Comparison of ENCODE assay signal across 14 cellular contexts in the genomic region with DNA sequence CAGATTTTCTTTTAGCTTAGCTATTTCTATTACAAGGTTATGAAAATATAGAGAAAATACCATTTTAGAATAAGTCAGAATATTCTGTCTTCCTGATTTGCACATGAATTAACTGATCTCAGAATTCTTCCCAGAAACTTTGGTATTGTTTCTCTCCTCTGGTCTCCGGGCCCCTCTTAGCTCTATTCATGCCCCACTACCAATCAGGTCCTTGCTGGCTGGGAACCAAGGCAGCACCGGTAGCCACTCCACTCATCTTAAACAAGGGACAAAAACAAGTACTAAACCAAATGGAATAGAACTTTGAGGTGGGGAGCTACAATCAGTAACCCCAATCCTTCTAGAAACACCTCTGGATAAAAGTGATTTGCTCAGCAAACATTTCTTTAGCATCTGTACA.
A peak's percentile ranks its signal among the peaks of the same experiment; 100 is the strongest.
DNase-seq lines count a peak whose midpoint lies in the region; ATAC-seq, FAIRE-seq and TF ChIP-seq lines count a peak whose summit lies in the region.
"Had no signal": no experiment of that assay in that cellular context is flagged by ENCODE, and none has a peak within 500 bp of the region (broad histone marks: within the 10 kb centered on the region; RNA-seq: fewer than 3 reads in every experiment).

No MANE protein-coding gene starts in this region.

- H3K9me3 Mint-ChIP-seq in nephron (peaks cover 5% of the 10 kb centered on the region), mesothelial cell of epicardium (peaks cover 8% of the 10 kb centered on the region)

- H3K27me3 ChIP-seq in HepG2 (ENCODE audit: control insufficient read depth in 1 of 2, insufficient read depth in 2 of 2, low read length in 2 of 2) (no peaks in the 10 kb centered on the region), right lobe of liver (peaks cover 0 to 8% of the 10 kb centered on the region in 2 donors), OCI-LY3 (ENCODE audit: low read depth, low read length) (no peaks in the 10 kb centered on the region)
- H3K27me3 ChIP-seq: BE2C had no signal

- TF ChIP-seq EP300 in HepG2 (IDR thresholded peaks at IDR 0.05; ENCODE audit: low read depth in 2 of 2, low read length in 2 of 2) = no peak
- TF ChIP-seq EP300 in HepG2 (CRISPR knock-in tag; IDR thresholded peaks at IDR 0.05; ENCODE audit: borderline replicate concordance) = no peak

- H3K4me3 ChIP-seq in HepG2 (replicated peaks in 1 of 3; ENCODE audit: insufficient read depth in 1 of 3, low read depth in 2 of 3, low read length in 3 of 3) (no peak overlapping the region), right lobe of liver (no peak overlapping the region), OCI-LY3 (ENCODE audit: low read length) (no peak overlapping the region)

- ATAC-seq in HepG2 (no peak), right lobe of liver (no peak), HG03175 (IDR thresholded peaks at IDR 0.05; ENCODE audit: unreplicated experiment) (no peak)

- H3K4me3 Mint-ChIP-seq in nephron = no peak overlapping the region
- H3K4me3 Mint-ChIP-seq in mesothelial cell of epicardium = no peak overlapping the region
- H3K4me3 Mint-ChIP-seq: CD4-positive, CD25-positive, alpha-beta regulatory T cell; CD8-positive, alpha-beta memory T cell had no signal

- BruUV-seq in HepG2 (replicated peaks; lab: Mats Ljungman, UMichigan) = no TSS peak

- H3K36me3 Mint-ChIP-seq in nephron (ENCODE audit: low read depth) (peaks cover 42% of the 10 kb centered on the region), mesothelial cell of epicardium (peaks cover 17% of the 10 kb centered on the region)
- H3K36me3 Mint-ChIP-seq: CD4-positive, CD25-positive, alpha-beta regulatory T cell had no signal

- in situ Hi-C loops in HepG2 (cut with HindIII; ENCODE audit: extremely low pct_ligation_motif_present, low pct_unique_long_range_greater_than_20kb) = no loop called here

- TF ChIP-seq CTCF in HepG2 (CRISPR knock-in tag; IDR thresholded peaks at IDR 0.05) (no peak), right lobe of liver (IDR thresholded peaks at IDR 0.05) (no peak), OCI-LY3 (IDR thresholded peaks at IDR 0.05; ENCODE audit: low read depth, low read length) (no peak), nephron (IDR thresholded peaks at IDR 0.05; ENCODE audit: unreplicated experiment in 3 of 3) (no peak), mesothelial cell of epicardium (IDR thresholded peaks at IDR 0.05; ENCODE audit: unreplicated experiment) (no peak)

- CTCF ChIA-PET in HepG2 (lab: Yijun Ruan, JAX; ENCODE audit: low intra/inter-chr PET ratio, low total read pairs) = no interaction called here

- no peak for FAIRE-seq in HepG2 (lab: Jason Lieb, UNC)

- H3K9ac ChIP-seq in HepG2 (ENCODE audit: insufficient read depth, low read depth, low read length) (no peak overlapping the region), OCI-LY3 (ENCODE audit: low read length) (no peak overlapping the region)

- H2AFZ ChIP-seq in HepG2 (ENCODE audit: low read length) = no peak overlapping the region
- peak overlapping the region; percentile 93; the same call in 1 of the 2 replicates for H2AFZ ChIP-seq in OCI-LY3 (ENCODE audit: low read depth, low read length)

- H3K4me1 ChIP-seq in HepG2 (ENCODE audit: insufficient read depth, low read length) = peaks cover 65% of the 10 kb centered on the region
- H3K4me1 ChIP-seq in right lobe of liver = no peaks in the 10 kb centered on the region
- H3K4me1 ChIP-seq in OCI-LY3 (ENCODE audit: low read length) = peaks cover 35% of the 10 kb centered on the region
- H3K4me1 ChIP-seq: BE2C had no signal

- H3K27me3 Mint-ChIP-seq in nephron (ENCODE audit: low read depth) = no peaks in the 10 kb centered on the region
- no peaks in the 10 kb centered on the region for H3K27me3 Mint-ChIP-seq in mesothelial cell of epicardium (ENCODE audit: low read depth)
- H3K27me3 Mint-ChIP-seq: CD4-positive, CD25-positive, alpha-beta regulatory T cell had no signal

- intact Hi-C loops in HepG2 (cut with micrococcal nuclease; ENCODE audit: unreplicated experiment) = no loop called here
- intact Hi-C loops in right lobe of liver (cut with DNase I) = loop anchor here in 1 of 2 donors (5.0 kb wide), 1 partner anchor 129 kb away; no protein-coding TSS in a partner anchor

- TF ChIP-seq POLR2A in HepG2 (IDR thresholded peaks at IDR 0.05; ENCODE audit: insufficient read depth in 1 of 2, low read depth in 2 of 2, low read length in 2 of 2) = no peak
- no peak for TF ChIP-seq POLR2A in right lobe of liver (IDR thresholded peaks at IDR 0.05)

- H3K9me3 ChIP-seq in HepG2 (ENCODE audit: low read length) (no peaks in the 10 kb centered on the region), right lobe of liver (no peaks in the 10 kb centered on the region), OCI-LY3 (ENCODE audit: insufficient read depth, low read length) (no peaks in the 10 kb centered on the region)
- H3K9me3 ChIP-seq: BE2C, Caco-2 had no signal

- peaks cover 87% of the 10 kb centered on the region for H4K20me1 ChIP-seq in HepG2 (ENCODE audit: insufficient read depth, low read length)
- H4K20me1 ChIP-seq in OCI-LY3 (ENCODE audit: insufficient read depth, low read length) = no peaks in the 10 kb centered on the region

- TF ChIP-seq RAD21 in HepG2 (CRISPR knock-in tag; IDR thresholded peaks at IDR 0.05) = no peak

- no peak for DNase-seq in HepG2 (ENCODE audit: low spot score)
- no peak for DNase-seq in right lobe of liver
- no peak for DNase-seq in mesothelial cell of epicardium (ENCODE audit: low spot score in 2 of 2, unreplicated experiment in 2 of 2)
- no peak for DNase-seq in COR-L47 (lab: John Stamatoyannopoulos, UW)
- DNase-seq: DMS79, GF-D8, GOT3 had no signal

- H3K27ac Mint-ChIP-seq in nephron = peak overlapping the region; percentile 51 to 96 (median 96)
- no peak overlapping the region for H3K27ac Mint-ChIP-seq in mesothelial cell of epicardium
- H3K27ac Mint-ChIP-seq: CD4-positive, CD25-positive, alpha-beta regulatory T cell had no signal

- H3K79me2 ChIP-seq in HepG2 (ENCODE audit: insufficient read depth, low read length) = peaks cover 80% of the 10 kb centered on the region
- no peaks in the 10 kb centered on the region for H3K79me2 ChIP-seq in OCI-LY3 (ENCODE audit: low read length)

- no peak overlapping the region for H3K27ac ChIP-seq in HepG2 (ENCODE audit: extremely low read length, insufficient read depth, low read length)
- H3K27ac ChIP-seq in right lobe of liver = no peak overlapping the region
- no peak overlapping the region for H3K27ac ChIP-seq in OCI-LY3 (ENCODE audit: low read length)

- 82% methylated on average over 2 of the region's 2 CpGs for WGBS in HepG2 (ENCODE audit: low lambda C conversion rate)
- WGBS in right lobe of liver (ENCODE audit: insufficient coverage, low coverage, low lambda C conversion rate, missing lambda C conversion rate) = 61% methylated on average over 2 of the region's 2 CpGs

- H3K4me1 Mint-ChIP-seq in nephron = peaks cover 42% of the 10 kb centered on the region
- peaks cover 36% of the 10 kb centered on the region for H3K4me1 Mint-ChIP-seq in mesothelial cell of epicardium

- POLR2A ChIA-PET in HepG2 (lab: Yijun Ruan, JAX) = interaction anchor here (1.3 kb wide), 1 partner anchor 9 kb away, joined by 3 read pairs; no protein-coding TSS in a partner anchor

- H3K36me3 ChIP-seq in HepG2 (replicated peaks in 1 of 2; ENCODE audit: control insufficient read depth in 1 of 2, insufficient read depth in 2 of 2, low read length in 2 of 2) (peaks cover 5 to 39% of the 10 kb centered on the region in 2 experiments), right lobe of liver (no peaks in the 10 kb centered on the region), OCI-LY3 (replicated peaks; ENCODE audit: low read depth, low read length) (no peaks in the 10 kb centered on the region)
- H3K36me3 ChIP-seq: BE2C had no signal

- H3K4me2 ChIP-seq in HepG2 (ENCODE audit: low read depth, low read length) (no peak overlapping the region), OCI-LY3 (ENCODE audit: low read length) (peak overlapping the region; percentile 73)

TF ChIP-seq in HepG2, 621 proteins besides CTCF, POLR2A, EP300 and RAD21:
- TF ChIP-seq HOXA5 (CRISPR knock-in tag; IDR thresholded peaks at IDR 0.05) (no peak), MLLT10 (CRISPR knock-in tag; IDR thresholded peaks at IDR 0.05) (no peak), RBM22 (optimal IDR thresholded peaks at IDR 0.05; ENCODE audit: low read length) (peak; percentile 67), KLF12 (CRISPR knock-in tag; IDR thresholded peaks at IDR 0.05; ENCODE audit: borderline replicate concordance) (no peak)
- TF ChIP-seq, protein P1, sequence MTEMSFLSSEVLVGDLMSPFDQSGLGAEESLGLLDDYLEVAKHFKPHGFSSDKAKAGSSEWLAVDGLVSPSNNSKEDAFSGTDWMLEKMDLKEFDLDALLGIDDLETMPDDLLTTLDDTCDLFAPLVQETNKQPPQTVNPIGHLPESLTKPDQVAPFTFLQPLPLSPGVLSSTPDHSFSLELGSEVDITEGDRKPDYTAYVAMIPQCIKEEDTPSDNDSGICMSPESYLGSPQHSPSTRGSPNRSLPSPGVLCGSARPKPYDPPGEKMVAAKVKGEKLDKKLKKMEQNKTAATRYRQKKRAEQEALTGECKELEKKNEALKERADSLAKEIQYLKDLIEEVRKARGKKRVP (CRISPR knock-in tag; IDR thresholded peaks at IDR 0.05) = no peak
TF ChIP-seq in HepG2: peak in this region for 1.
